Comparison of ENCODE assay signal across 16 cellular contexts in genomic region chr1:110088739-110089316, GRCh38. TPM values are rescaled to one million over a fixed set of nuclear protein-coding genes. Genes with fewer than 3 reads are reported as not detected.
"Had no signal": no experiment of that assay in that cellular context is flagged by ENCODE, and none has a peak within 500 bp of the region (broad histone marks: within the 10 kb centered on the region; RNA-seq: fewer than 3 reads in every experiment).

No MANE protein-coding gene starts in this region.

- H3K9me3 ChIP-seq: heart right ventricle, mucosa of descending colon, ovary, testis, tibial nerve, upper lobe of right lung, vagina had no signal

- H3K4me3 ChIP-seq: coronary artery, heart right ventricle, mucosa of descending colon, ovary, smooth muscle cell, testis, tibial nerve, upper lobe of right lung, vagina had no signal

- H3K4me2 ChIP-seq: smooth muscle cell had no signal

- DNase-seq: right cardiac atrium, upper lobe of right lung had no signal

- H3K27me3 ChIP-seq: ovary, testis, upper lobe of right lung, vagina had no signal

- H3K36me3 ChIP-seq: heart right ventricle, ovary, tibial nerve, upper lobe of right lung, vagina had no signal

- H3K27ac ChIP-seq: coronary artery, heart right ventricle, ovary, testis, tibial nerve, upper lobe of right lung, vagina had no signal

RNA-seq across cellular contexts. Expression of gene ALX3, which starts 18.4 kb away (rescaled TPM):
- polyA plus RNA-seq: endothelial cell of umbilical vein; fibroblast of lung; liver; mammary epithelial cell; naive thymus-derived CD8-positive, alpha-beta T cell; neural cell; smooth muscle cell had no signal

RNA-seq across cellular contexts. Expression of gene UBL4B, which starts 23.4 kb away (rescaled TPM):
- polyA plus RNA-seq: endothelial cell of umbilical vein; fibroblast of lung; heart right ventricle; liver; mammary epithelial cell; naive thymus-derived CD8-positive, alpha-beta T cell; neural cell; right cardiac atrium; smooth muscle cell had no signal
